ENCODE assay signal across 1 cellular context in the genomic region with DNA sequence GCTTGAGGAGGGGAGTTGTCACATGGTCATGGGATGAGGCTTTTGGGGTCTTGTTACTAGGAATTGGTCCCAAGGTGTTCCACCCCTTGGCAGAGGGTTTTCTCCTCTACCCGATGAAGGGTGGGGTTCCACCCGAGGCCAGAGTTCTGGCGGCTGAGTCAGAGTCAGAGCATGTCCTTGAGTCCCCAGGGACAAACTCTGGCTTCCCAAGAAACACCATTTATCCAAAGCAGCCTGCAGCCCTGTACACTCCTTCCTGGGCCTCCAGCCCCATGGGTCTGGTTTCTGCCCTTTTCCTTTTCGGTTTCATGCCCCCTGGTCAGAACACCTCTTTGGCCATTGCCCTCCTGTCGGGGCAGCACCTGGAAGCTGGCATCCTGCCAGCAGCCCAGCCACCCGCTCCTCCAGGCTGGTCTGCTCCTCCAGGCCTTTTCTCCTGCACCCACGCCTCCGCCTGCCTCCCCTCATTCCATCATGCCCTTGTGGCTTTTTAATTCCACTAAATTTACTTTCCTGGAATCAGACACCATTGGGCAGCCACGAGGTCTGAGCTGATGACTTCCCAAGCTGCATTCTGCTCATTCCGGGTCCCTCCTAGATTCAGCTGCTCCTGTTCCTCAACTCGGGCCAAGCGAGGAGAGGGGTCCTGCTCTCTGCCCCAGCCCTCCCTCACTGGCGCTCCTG.
TF ChIP-seq lines count a peak whose summit lies in the region.

No MANE protein-coding gene starts in this region.

TF ChIP-seq in WTC11, 78 proteins besides CTCF, POLR2A, EP300 and RAD21 (continued from another document):
- TF ChIP-seq FOXK1 (CRISPR knock-in tag; IDR thresholded peaks at IDR 0.05) = no peak
